Comparison of ENCODE assay signal across 23 cellular contexts in genomic region chr7:138308116-138308515, GRCh38.
"Had no signal": no experiment of that assay in that cellular context is flagged by ENCODE, and none has a peak within 500 bp of the region (broad histone marks: within the 10 kb centered on the region; RNA-seq: fewer than 3 reads in every experiment).

No MANE protein-coding gene starts in this region.

- H3K27me3 ChIP-seq: neutrophil, pancreas, right lobe of liver, sigmoid colon, stomach, thyroid gland, tibial nerve, upper lobe of right lung, uterus had no signal

- DNase-seq: naive thymus-derived CD8-positive, alpha-beta T cell; nephron progenitor cell; nucleus accumbens; pancreas; right cardiac atrium; right lobe of liver; sigmoid colon; small intestine; stimulated activated CD4-positive, alpha-beta T cell treated with anti-CD3 and anti-CD28 coated beads, Interleukin-15, amount 100 ng/mL, for 24 hours; stimulated activated CD4-positive, alpha-beta T cell treated with anti-CD3 and anti-CD28 coated beads, Interleukin-2, amount 100 ng/mL, for 24 hours; stimulated activated CD4-positive, alpha-beta T cell treated with anti-CD3 and anti-CD28 coated beads, Interleukin-2, amount 100 ng/mL, for 48 hours; stimulated activated CD4-positive, alpha-beta T cell treated with anti-CD3 and anti-CD28 coated beads, Interleukin-4, amount 100 ng/mL, for 24 hours; stimulated activated naive B cell treated with anti-CD40 and anti-IgM and Interleukin-4, amounts not matched to agents 10 μg/mL and 1 μg/mL and 100 μg/mL, for 72 hours; stimulated activated naive CD4-positive, alpha-beta T cell treated with Interleukin-2 at 50 U/mL for 16 hours; stomach; thyroid gland; upper lobe of right lung; uterus had no signal

- H3K4me3 ChIP-seq: pancreas, prostate gland, right lobe of liver, sigmoid colon, stomach, thoracic aorta, thyroid gland, tibial nerve, upper lobe of right lung, uterus had no signal

- ATAC-seq: naive thymus-derived CD8-positive, alpha-beta T cell; pancreas; right cardiac atrium; right lobe of liver; stimulated activated effector memory CD8-positive, alpha-beta T cell treated with anti-CD3 and anti-CD28 coated beads, Interleukin-12 subunit alpha, Interleukin-12 subunit beta, amount 100 ng/mL, for 72 hours; stimulated activated naive B cell treated with anti-CD40 and anti-IgM and Interleukin-4, amounts not matched to agents 10 μg/mL and 1 μg/mL and 100 μg/mL, for 72 hours; upper lobe of right lung had no signal

- H3K27ac ChIP-seq: neutrophil, pancreas, prostate gland, right lobe of liver, sigmoid colon, stomach, thoracic aorta, thyroid gland, tibial nerve, upper lobe of right lung, uterus had no signal

- H3K36me3 ChIP-seq: neutrophil, pancreas, prostate gland, right lobe of liver, sigmoid colon, stomach, thoracic aorta, thyroid gland, tibial nerve, upper lobe of right lung, uterus had no signal

- H3K4me1 ChIP-seq: pancreas, prostate gland, right lobe of liver, sigmoid colon, stomach, thyroid gland, tibial nerve, upper lobe of right lung, uterus had no signal
